Comparison of ENCODE assay signal across 16 cellular contexts in the genomic region with DNA sequence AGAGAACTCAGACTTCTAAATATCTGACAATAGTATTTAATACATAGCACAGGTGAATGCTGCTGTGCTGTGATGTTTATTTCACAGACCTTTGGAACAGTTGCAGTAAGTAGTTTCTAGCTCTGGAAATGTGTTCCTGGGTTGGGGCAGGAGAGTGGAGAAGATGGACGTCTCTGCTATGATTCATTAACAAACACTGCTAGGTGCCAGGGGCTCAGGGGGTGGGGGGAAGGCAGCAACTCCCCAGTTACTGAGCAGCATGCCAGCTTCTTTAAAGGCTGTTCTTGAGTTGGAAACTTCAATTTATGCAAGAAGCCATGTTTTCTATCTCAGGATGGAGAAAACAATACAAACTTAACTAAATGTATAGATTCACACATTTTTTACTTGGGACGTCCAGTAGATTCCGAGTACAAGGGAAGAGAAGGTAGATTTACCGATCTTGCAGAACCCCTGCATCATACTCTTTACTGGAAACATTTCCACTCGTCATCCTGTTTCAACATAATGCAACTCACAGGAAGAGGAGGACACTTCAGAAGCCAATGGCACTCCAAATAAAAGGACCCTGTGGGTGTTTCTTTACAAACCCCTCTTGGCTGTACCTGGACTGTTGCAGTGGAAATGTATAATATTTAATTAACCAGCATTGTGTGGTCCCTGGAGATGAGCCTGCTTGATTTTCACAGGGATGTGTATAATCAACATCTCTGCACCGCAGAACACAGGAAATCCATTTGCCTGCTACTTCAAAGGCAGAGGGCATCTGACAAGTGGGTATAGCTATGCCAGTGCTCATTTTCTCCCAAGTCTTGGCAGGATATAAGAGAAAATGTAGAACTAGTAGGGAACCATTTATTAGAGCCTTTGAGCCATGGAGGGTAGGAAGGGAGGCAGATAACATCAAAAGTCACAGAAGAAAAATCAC.
DNase-seq lines count a peak whose midpoint lies in the region; ATAC-seq, FAIRE-seq and TF ChIP-seq lines count a peak whose summit lies in the region.
"Had no signal": no experiment of that assay in that cellular context is flagged by ENCODE, and none has a peak within 500 bp of the region (broad histone marks: within the 10 kb centered on the region; RNA-seq: fewer than 3 reads in every experiment).

No MANE protein-coding gene starts in this region.

- no peaks in the 10 kb centered on the region for H3K27me3 Mint-ChIP-seq in CD8-positive, alpha-beta memory T cell
- H3K27me3 Mint-ChIP-seq in T-helper 1 cell treated with Interleukin-12 subunit alpha and Interleukin-12 subunit beta and Interleukin-4 antibody, amounts not matched to agents 30 μg/mL and 1 μg/mL, for 36 hours (ENCODE audit: low read depth): no peaks in the 10 kb centered on the region
- H3K27me3 Mint-ChIP-seq: activated naive CD8-positive, alpha-beta T cell treated with anti-CD3 and anti-CD28 coated beads, Interleukin-2, amount 10 ng/mL, durations not matched to agents 7 days and 5 days had no signal

- peaks cover 21% of the 10 kb centered on the region for H3K4me1 ChIP-seq in CD8-positive, alpha-beta memory T cell (ENCODE audit: insufficient read depth, low read length)
- H3K4me1 ChIP-seq in HEK293 (ENCODE audit: control insufficient read depth, insufficient read depth, low read length) (0 out of 2 replicates have a peak, but pooled peaks cover 3% of the 10 kb centered on the region), lower lobe of right lung (no peaks in the 10 kb centered on the region)
- H3K4me1 ChIP-seq: esophagus squamous epithelium, neural progenitor cell had no signal

- intact Hi-C loops in lower lobe of right lung (cut with DNase I): no loop called here

- no peak overlapping the region for H3K4me3 ChIP-seq in CD8-positive, alpha-beta memory T cell (ENCODE audit: low read length)
- no peak overlapping the region for H3K4me3 ChIP-seq in HEK293 (ENCODE audit: low read depth, low read length)
- H3K4me3 ChIP-seq in lower lobe of right lung: no peak overlapping the region
- H3K4me3 ChIP-seq: esophagus squamous epithelium, neural progenitor cell had no signal

- peaks cover 0 to 33% (median 2%) of the 10 kb centered on the region in 3 donors for H3K36me3 Mint-ChIP-seq in CD8-positive, alpha-beta memory T cell
- H3K36me3 Mint-ChIP-seq in T-helper 1 cell treated with Interleukin-12 subunit alpha and Interleukin-12 subunit beta and Interleukin-4 antibody, amounts not matched to agents 30 μg/mL and 1 μg/mL, for 36 hours (ENCODE audit: low read depth): peaks cover 12% of the 10 kb centered on the region
- H3K36me3 Mint-ChIP-seq: neural progenitor cell had no signal

- DNase-seq in CD8-positive, alpha-beta memory T cell: no peak
- DNase-seq in lower lobe of right lung: no peak
- no peak for DNase-seq in OCI-M1 (lab: John Stamatoyannopoulos, UW)
- DNase-seq in RCC 7860 (ENCODE audit: low spot score): no peak
- DNase-seq: activated CD4-positive, alpha-beta T cell treated with anti-CD3 and anti-CD28 coated beads, Interleukin-2, amount 50 U/mL, for 48 hours; activated naive CD8-positive, alpha-beta T cell treated with anti-CD3 and anti-CD28 coated beads, Interleukin-2, amount 10 ng/mL, durations not matched to agents 7 days and 5 days; esophagus squamous epithelium; GOT3; IMR-90; NCI-H2171 treated with DMSO at 0.1 percent for 48 hours; substantia nigra had no signal

- H3K4me1 Mint-ChIP-seq in CD8-positive, alpha-beta memory T cell: peaks cover 42 to 86% (median 61%) of the 10 kb centered on the region in 3 donors
- peaks cover 30% of the 10 kb centered on the region for H3K4me1 Mint-ChIP-seq in T-helper 1 cell treated with Interleukin-12 subunit alpha and Interleukin-12 subunit beta and Interleukin-4 antibody, amounts not matched to agents 30 μg/mL and 1 μg/mL, for 36 hours (ENCODE audit: low read depth)
- H3K4me1 Mint-ChIP-seq: neural progenitor cell had no signal

- TF ChIP-seq CTCF in HEK293 (tag by site-specific recombination; IDR thresholded peaks at IDR 0.05) (no peak), lower lobe of right lung (IDR thresholded peaks at IDR 0.05) (no peak)

- POLR2A ChIA-PET in CD8-positive, alpha-beta memory T cell (lab: Charles Lee): no interaction called here
- POLR2A ChIA-PET in HEK293 (lab: Yijun Ruan, JAX): no interaction called here

- H3K27ac ChIP-seq in CD8-positive, alpha-beta memory T cell (ENCODE audit: low read depth, low read length): no peak overlapping the region
- H3K27ac ChIP-seq in HEK293 (ENCODE audit: extremely low read depth, low read depth, low read length): no peak overlapping the region
- H3K27ac ChIP-seq in lower lobe of right lung: peak overlapping the region; percentile 36
- H3K27ac ChIP-seq: esophagus squamous epithelium, neural progenitor cell had no signal

- no peaks in the 10 kb centered on the region for H3K36me3 ChIP-seq in CD8-positive, alpha-beta memory T cell (ENCODE audit: insufficient read depth, low read length)
- H3K36me3 ChIP-seq in HEK293 (ENCODE audit: control insufficient read depth in 2 of 2, insufficient read depth in 1 of 2, low read length in 2 of 2) (no peaks in the 10 kb centered on the region), lower lobe of right lung (no peaks in the 10 kb centered on the region)
- H3K36me3 ChIP-seq: esophagus squamous epithelium, neural progenitor cell had no signal

- H3K27me3 ChIP-seq in CD8-positive, alpha-beta memory T cell (ENCODE audit: insufficient read depth, low read length, poor library complexity, severe bottlenecking): no peaks in the 10 kb centered on the region
- H3K27me3 ChIP-seq in lower lobe of right lung (ENCODE audit: low read depth): no peaks in the 10 kb centered on the region
- H3K27me3 ChIP-seq: esophagus squamous epithelium, neural progenitor cell had no signal

- peak overlapping the region in 2 of 7 donors; percentile 17 to 56 for H3K4me3 Mint-ChIP-seq in CD8-positive, alpha-beta memory T cell
- peak overlapping the region; percentile 42 for H3K4me3 Mint-ChIP-seq in T-helper 1 cell treated with Interleukin-12 subunit alpha and Interleukin-12 subunit beta and Interleukin-4 antibody, amounts not matched to agents 30 μg/mL and 1 μg/mL, for 36 hours
- H3K4me3 Mint-ChIP-seq: activated naive CD8-positive, alpha-beta T cell treated with anti-CD3 and anti-CD28 coated beads, Interleukin-2, amount 10 ng/mL, durations not matched to agents 7 days and 5 days; neural progenitor cell had no signal

- H3K9me3 Mint-ChIP-seq in CD8-positive, alpha-beta memory T cell: no peaks in the 10 kb centered on the region
- no peaks in the 10 kb centered on the region for H3K9me3 Mint-ChIP-seq in T-helper 1 cell treated with Interleukin-12 subunit alpha and Interleukin-12 subunit beta and Interleukin-4 antibody, amounts not matched to agents 30 μg/mL and 1 μg/mL, for 36 hours
- H3K9me3 Mint-ChIP-seq: activated naive CD8-positive, alpha-beta T cell treated with anti-CD3 and anti-CD28 coated beads, Interleukin-2, amount 10 ng/mL, durations not matched to agents 7 days and 5 days had no signal

- peak overlapping the region; percentile 8 to 87 (median 56) for H3K27ac Mint-ChIP-seq in CD8-positive, alpha-beta memory T cell
- peak overlapping the region; percentile 80 for H3K27ac Mint-ChIP-seq in T-helper 1 cell treated with Interleukin-12 subunit alpha and Interleukin-12 subunit beta and Interleukin-4 antibody, amounts not matched to agents 30 μg/mL and 1 μg/mL, for 36 hours
- H3K27ac Mint-ChIP-seq: activated naive CD8-positive, alpha-beta T cell treated with anti-CD3 and anti-CD28 coated beads, Interleukin-2, amount 10 ng/mL, durations not matched to agents 7 days and 5 days; neural progenitor cell had no signal

- ATAC-seq in lower lobe of right lung: peak; percentile 77 to 88
- ATAC-seq in HG02970 (IDR thresholded peaks at IDR 0.05; ENCODE audit: low FRiP score, unreplicated experiment): no peak
- ATAC-seq: left lobe of liver had no signal

- no peaks in the 10 kb centered on the region for H3K9me3 ChIP-seq in CD8-positive, alpha-beta memory T cell (ENCODE audit: low read length)
- H3K9me3 ChIP-seq in HEK293 (ENCODE audit: control insufficient read depth, insufficient read depth, low read depth, low read length): no peaks in the 10 kb centered on the region
- H3K9me3 ChIP-seq in lower lobe of right lung: no peaks in the 10 kb centered on the region
- H3K9me3 ChIP-seq: esophagus squamous epithelium had no signal

- FAIRE-seq in RCC 7860 (lab: Jason Lieb, UNC): no peak

- CTCF ChIA-PET in CD8-positive, alpha-beta memory T cell (lab: Charles Lee): no interaction called here
- CTCF ChIA-PET in HEK293 (lab: Yijun Ruan, JAX): no interaction called here

TF ChIP-seq in HEK293, 187 proteins besides CTCF, POLR2A, EP300 and RAD21:
- TF ChIP-seq MZF1 (tag by site-specific recombination; IDR thresholded peaks at IDR 0.05; ENCODE audit: borderline replicate concordance): peak; percentile 37; the same call in 1 of the 2 replicates
- no peak for TF ChIP-seq ZBTB1 (tag by site-specific recombination; IDR thresholded peaks at IDR 0.05)
- TF ChIP-seq ZNF837 (tag by site-specific recombination; IDR thresholded peaks at IDR 0.05): no peak
- no peak for TF ChIP-seq ZNF530 (tag by site-specific recombination; IDR thresholded peaks at IDR 0.05; ENCODE audit: low read depth)
- no peak for TF ChIP-seq KLF8 (tag by site-specific recombination; IDR thresholded peaks at IDR 0.05)
- TF ChIP-seq, protein P1, sequence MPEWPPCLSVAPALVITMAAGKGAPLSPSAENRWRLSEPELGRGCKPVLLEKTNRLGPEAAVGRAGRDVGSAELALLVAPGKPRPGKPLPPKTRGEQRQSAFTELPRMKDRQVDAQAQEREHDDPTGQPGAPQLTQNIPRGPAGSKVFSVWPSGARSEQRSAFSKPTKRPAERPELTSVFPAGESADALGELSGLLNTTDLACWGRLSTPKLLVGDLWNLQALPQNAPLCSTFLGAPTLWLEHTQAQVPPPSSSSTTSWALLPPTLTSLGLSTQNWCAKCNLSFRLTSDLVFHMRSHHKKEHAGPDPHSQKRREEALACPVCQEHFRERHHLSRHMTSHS (tag by site-specific recombination; IDR thresholded peaks at IDR 0.05): no peak
